8 cellular contexts compared by ENCODE assay signal in the genomic region with DNA sequence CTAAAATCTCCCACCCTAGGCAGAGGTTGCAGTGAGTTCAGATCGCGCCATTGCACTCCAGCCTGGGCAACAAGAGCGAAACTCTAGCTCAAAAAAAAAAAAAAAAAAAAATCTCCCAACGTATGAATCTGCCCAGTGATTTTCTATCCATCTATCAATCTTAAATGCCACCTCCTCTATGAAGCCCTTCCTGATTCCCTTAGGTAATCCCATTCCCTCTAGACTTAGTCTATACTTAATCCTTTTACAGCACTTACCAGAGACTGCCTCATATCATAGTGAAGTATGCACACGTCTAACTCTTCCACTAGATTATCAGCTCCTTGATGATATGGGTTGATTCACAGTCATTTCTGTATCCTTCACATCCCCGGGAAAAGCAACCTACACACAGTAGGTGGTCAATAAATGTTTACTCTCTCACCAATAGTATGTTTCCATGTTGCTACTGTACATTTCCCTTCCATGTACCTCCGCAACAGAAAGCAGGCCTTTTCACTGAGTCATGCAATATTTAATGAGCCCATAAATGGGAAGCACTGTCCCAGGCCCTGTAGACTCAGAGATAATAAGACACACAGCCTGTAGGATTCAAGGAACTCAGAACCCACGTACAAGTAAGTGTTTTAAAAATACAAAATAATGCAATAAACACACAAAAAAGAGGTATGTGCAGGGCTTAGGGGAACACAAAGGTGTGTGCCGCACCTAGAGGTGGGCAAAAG. TPM values are rescaled to one million over a fixed set of nuclear protein-coding genes. Genes with fewer than 3 reads are reported as not detected.
DNase-seq lines count a peak whose midpoint lies in the region; ATAC-seq, FAIRE-seq and TF ChIP-seq lines count a peak whose summit lies in the region.
"Had no signal": no experiment of that assay in that cellular context is flagged by ENCODE, and none has a peak within 500 bp of the region (broad histone marks: within the 10 kb centered on the region; RNA-seq: fewer than 3 reads in every experiment).

No MANE protein-coding gene starts in this region.

- no peaks in the 10 kb centered on the region for H3K27me3 ChIP-seq in skeletal muscle tissue (ENCODE audit: control insufficient read depth in 3 of 3, insufficient read depth in 3 of 3, low read length in 3 of 3)
- H3K27me3 ChIP-seq: neutrophil had no signal

- no peaks in the 10 kb centered on the region for H3K9me3 ChIP-seq in skeletal muscle tissue (ENCODE audit: control insufficient read depth in 3 of 3, low read length in 3 of 3)
- H3K9me3 ChIP-seq: neutrophil had no signal

- ATAC-seq in HG03045 (IDR thresholded peaks at IDR 0.05; ENCODE audit: unreplicated experiment) (no peak), HG02678 (IDR thresholded peaks at IDR 0.05; ENCODE audit: unreplicated experiment) (no peak)

- H3K36me3 ChIP-seq in skeletal muscle tissue (ENCODE audit: control insufficient read depth in 3 of 3, insufficient read depth in 3 of 3, low read length in 3 of 3), result peaks cover 36 to 48% (median 45%) of the 10 kb centered on the region in 3 donors

- H3K4me3 ChIP-seq in fibroblast of the aortic adventitia (ENCODE audit: low read depth, low read length), result peak overlapping the region; percentile 83
- peak overlapping the region; percentile 95 to 99 (median 98) for H3K4me3 ChIP-seq in skeletal muscle tissue (ENCODE audit: low read length in 3 of 3)

- DNase-seq in HCEC 1CT, result peak; percentile 22
- DNase-seq in RCC 7860 (ENCODE audit: low spot score), result peak; percentile 79
- DNase-seq in fibroblast of the aortic adventitia (ENCODE audit: low read depth), result no peak
- DNase-seq in hepatic stellate cell (ENCODE audit: low spot score), result no peak

- TF ChIP-seq CTCF in fibroblast of the aortic adventitia (IDR thresholded peaks at IDR 0.05; ENCODE audit: insufficient read depth, low read length), result no peak

- H3K9ac ChIP-seq in skeletal muscle tissue (ENCODE audit: low read depth in 1 of 3, low read length in 3 of 3), result peak overlapping the region; percentile 87 to 95 (median 91)

- peaks cover 20 to 30% (median 29%) of the 10 kb centered on the region in 3 donors for H3K4me1 ChIP-seq in skeletal muscle tissue (ENCODE audit: control insufficient read depth in 3 of 3, insufficient read depth in 3 of 3, low read length in 3 of 3)

- FAIRE-seq in RCC 7860 (lab: Jason Lieb, UNC), result peak; percentile 65

- H3K27ac ChIP-seq in skeletal muscle tissue (ENCODE audit: low read depth, low read length), result no peak overlapping the region

RNA-seq across cellular contexts. Expression of a gene that starts 1.2 kb away (rescaled TPM):
- 55.8 and 63.5 TPM in 2 replicates for total RNA-seq in fibroblast of the aortic adventitia (ENCODE audit: low replicate concordance)
- 67.3 TPM for total RNA-seq in skeletal muscle tissue

RNA-seq across cellular contexts. Expression of a gene that starts 1.4 kb away (rescaled TPM):
- total RNA-seq in fibroblast of the aortic adventitia (ENCODE audit: low replicate concordance) (4.1 and 18.7 TPM in 2 replicates), skeletal muscle tissue (13.0 TPM)

Comparison
In these comparisons a context has a peak if more than half of its experiments do, and no peak if none do; other contexts are left out.
1. DNase-seq: peak in HCEC 1CT (single experiment) and RCC 7860 (single experiment); none in fibroblast of the aortic adventitia (single experiment) and hepatic stellate cell (single experiment).